14 cellular contexts compared by ENCODE assay signal in genomic region chr22:46881373-46882118, GRCh38.
DNase-seq lines count a peak whose midpoint lies in the region; ATAC-seq and TF ChIP-seq lines count a peak whose summit lies in the region.
"Had no signal": no experiment of that assay in that cellular context is flagged by ENCODE, and none has a peak within 500 bp of the region (broad histone marks: within the 10 kb centered on the region; RNA-seq: fewer than 3 reads in every experiment).

No MANE protein-coding gene starts in this region.

- H3K79me2 ChIP-seq in mammary epithelial cell (ENCODE audit: insufficient read depth, low read length), result peaks cover 41% of the 10 kb centered on the region

- no peak overlapping the region for H2AFZ ChIP-seq in mammary epithelial cell (ENCODE audit: low read depth, low read length)

- ATAC-seq in left colon (no peak), HG03460 (IDR thresholded peaks at IDR 0.05; ENCODE audit: unreplicated experiment) (no peak)
- ATAC-seq: lower lobe of right lung; stimulated activated naive CD8-positive, alpha-beta T cell treated with anti-CD3 and anti-CD28 coated beads, Interleukin-15, Interleukin-2, amounts not matched to agents 100 U/mL and 50 U/mL, for 24 hours had no signal

- no peak overlapping the region for H3K9ac ChIP-seq in mammary epithelial cell (ENCODE audit: insufficient read depth, low read length)

- H3K4me2 ChIP-seq in mammary epithelial cell (ENCODE audit: insufficient read depth, low read depth, low read length), result no peak overlapping the region

- DNase-seq in AG10803 (ENCODE audit: low read depth) (peak; percentile 26), HCEC 1CT (peak; percentile 60), mammary epithelial cell (peak; percentile 37), iris pigment epithelial cell (ENCODE audit: low read depth) (peak; percentile 34), T-helper 2 cell (no peak), left colon (no peak), NCI-H748 treated with DMSO at 0.1 percent for 48 hours (lab: John Stamatoyannopoulos, UW) (no peak)
- DNase-seq: activated CD4-positive, alpha-beta T cell treated with anti-CD3 and anti-CD28 coated beads, Interleukin-2, amount 10 ng/mL, durations not matched to agents 24 days and 14 days; activated naive CD4-positive, alpha-beta T cell treated with anti-CD3 and anti-CD28 coated beads, Interleukin-2, amount 10 ng/mL, durations not matched to agents 7 days and 5 days; CD4-positive, alpha-beta T cell; lower lobe of right lung; stimulated activated naive CD8-positive, alpha-beta T cell treated with anti-CD3 and anti-CD28 coated beads, Interleukin-15, Interleukin-2, amounts not matched to agents 100 U/mL and 50 U/mL, for 24 hours had no signal

- H3K4me1 ChIP-seq in mammary epithelial cell (ENCODE audit: insufficient read depth, low read length), result no peaks in the 10 kb centered on the region
- H3K4me1 ChIP-seq: lower lobe of right lung had no signal

- CTCF ChIA-PET in mammary epithelial cell (lab: Charles Lee; ENCODE audit: low non-redundant PET), result no interaction called here

- H3K27me3 ChIP-seq in mammary epithelial cell (ENCODE audit: insufficient read depth, low read length), result no peaks in the 10 kb centered on the region

- no TSS peak for BruUV-seq in mammary epithelial cell (replicated peaks; lab: Mats Ljungman, UMichigan)

- H3K4me3 ChIP-seq in AG10803 (ENCODE audit: low read length), result no peak overlapping the region
- no peak overlapping the region for H3K4me3 ChIP-seq in mammary epithelial cell (replicated peaks in 1 of 3; ENCODE audit: insufficient read depth in 1 of 3, low read depth in 2 of 3, low read length in 3 of 3)
- H3K4me3 ChIP-seq: coronary artery, lower lobe of right lung had no signal

- no peaks in the 10 kb centered on the region for H3K36me3 ChIP-seq in mammary epithelial cell (ENCODE audit: insufficient read depth, low read length)

- H3K9me3 ChIP-seq in mammary epithelial cell (replicated peaks; ENCODE audit: insufficient read depth, low read length), result no peaks in the 10 kb centered on the region
- H3K9me3 ChIP-seq: lower lobe of right lung had no signal

- H3K27ac ChIP-seq in mammary epithelial cell (ENCODE audit: insufficient read depth, low read depth, low read length), result no peak overlapping the region
- H3K27ac ChIP-seq: coronary artery, lower lobe of right lung had no signal

- intact Hi-C loops in mammary epithelial cell (cut with micrococcal nuclease), result no loop called here
- intact Hi-C loops in left colon (cut with DNase I, micrococcal nuclease), result no loop called here

- H4K20me1 ChIP-seq in mammary epithelial cell (ENCODE audit: insufficient read depth, low read length), result no peaks in the 10 kb centered on the region

- dilution Hi-C loops in mammary epithelial cell (cut with HindIII; ENCODE audit: low sequenced_read_pairs), result no loop called here

- TF ChIP-seq CTCF in AG10803 (conservative IDR thresholded peaks at IDR 0.05; ENCODE audit: low read length), result no peak
- no peak for TF ChIP-seq CTCF in mammary epithelial cell (conservative IDR thresholded peaks at IDR 0.05 in 1 of 2, IDR thresholded peaks at IDR 0.05 in 1 of 2; ENCODE audit: extremely low read depth in 1 of 2, insufficient read depth in 1 of 2, low read depth in 1 of 2, low read length in 2 of 2)

- in situ Hi-C loops in mammary epithelial cell (cut with MboI; ENCODE audit: low sequenced_read_pairs in 2 of 2), result no loop called here

- 94% methylated on average over 11 of the region's 11 CpGs for WGBS in mammary epithelial cell (ENCODE audit: low coverage, missing lambda C conversion rate)

Comparison
In these comparisons a context has a peak if more than half of its experiments do, and no peak if none do; other contexts are left out.
1. DNase-seq: peak in AG10803 (single experiment), HCEC 1CT (single experiment), mammary epithelial cell (single experiment) and iris pigment epithelial cell (single experiment); none in T-helper 2 cell (0 of 5), left colon (0 of 2) and NCI-H748 treated with DMSO at 0.1 percent for 48 hours (single experiment).